Comparison of ENCODE assay signal across 10 cellular contexts in the genomic region with DNA sequence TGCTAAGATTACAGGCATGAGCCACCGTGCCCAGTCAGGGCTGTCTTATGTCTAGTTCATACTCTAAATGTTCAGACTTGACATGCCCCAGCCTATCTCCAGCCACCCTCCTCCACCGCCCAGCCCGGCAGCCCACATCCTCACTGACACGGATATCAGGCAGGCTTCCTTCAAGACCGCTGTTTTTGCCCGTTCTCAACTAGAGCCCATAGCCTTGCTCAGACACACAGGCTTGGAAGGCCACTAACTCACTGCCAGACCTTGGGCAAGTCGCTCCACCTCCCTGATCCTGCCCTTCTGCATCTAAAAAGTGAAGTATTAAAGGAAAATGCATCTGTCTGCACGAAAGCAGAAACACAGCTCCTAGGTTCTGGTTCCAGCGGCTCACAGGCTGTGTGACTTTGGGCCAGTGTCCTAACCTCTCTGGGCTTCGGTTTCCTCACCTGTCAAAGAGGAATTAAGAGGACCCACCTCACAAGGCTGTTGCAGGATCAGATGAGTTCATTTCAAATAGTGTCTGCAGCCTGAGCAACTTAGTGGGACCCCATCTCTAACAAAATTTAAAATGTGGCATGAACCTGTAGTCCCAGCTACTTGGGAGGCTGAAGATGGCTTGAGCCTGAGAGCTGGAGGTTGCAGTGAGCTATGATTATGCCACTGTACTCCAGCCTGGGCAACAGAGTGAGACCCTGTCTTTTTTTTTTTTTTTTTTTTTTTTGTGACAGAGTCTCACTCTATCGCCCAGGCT. TPM values are rescaled to one million over a fixed set of nuclear protein-coding genes. Genes with fewer than 3 reads are reported as not detected.
DNase-seq lines count a peak whose midpoint lies in the region; ATAC-seq and TF ChIP-seq lines count a peak whose summit lies in the region.
"Had no signal": no experiment of that assay in that cellular context is flagged by ENCODE, and none has a peak within 500 bp of the region (broad histone marks: within the 10 kb centered on the region; RNA-seq: fewer than 3 reads in every experiment).

No MANE protein-coding gene starts in this region.

- H3K27ac Mint-ChIP-seq in stimulated activated effector memory CD8-positive, alpha-beta T cell treated with anti-CD3 and anti-CD28 coated beads, Interleukin-12 subunit alpha, Interleukin-12 subunit beta, amount 100 ng/mL, for 72 hours: peak overlapping the region; percentile 96

- H3K4me3 ChIP-seq in HUES48 (ENCODE audit: low read depth, low read length): no peak overlapping the region
- H3K4me3 ChIP-seq in esophagus squamous epithelium: peak overlapping the region in 1 of 4 donors; percentile 37

- no peak for TF ChIP-seq CTCF in esophagus squamous epithelium (IDR thresholded peaks at IDR 0.05)

- peaks cover 3% of the 10 kb centered on the region for H3K9me3 Mint-ChIP-seq in stimulated activated effector memory CD8-positive, alpha-beta T cell treated with anti-CD3 and anti-CD28 coated beads, Interleukin-12 subunit alpha, Interleukin-12 subunit beta, amount 100 ng/mL, for 72 hours

- 46 to 48% methylated on average over 9 to 10 of the region's 11 CpGs for WGBS in esophagus squamous epithelium, 2 donors

- peaks cover 55% of the 10 kb centered on the region for H3K4me1 Mint-ChIP-seq in stimulated activated effector memory CD8-positive, alpha-beta T cell treated with anti-CD3 and anti-CD28 coated beads, Interleukin-12 subunit alpha, Interleukin-12 subunit beta, amount 100 ng/mL, for 72 hours

- no peaks in the 10 kb centered on the region for H3K27me3 ChIP-seq in HUES48 (ENCODE audit: control insufficient read depth, insufficient read depth, low read length)
- peaks cover 0 to 6% (median 0%) of the 10 kb centered on the region in 4 donors for H3K27me3 ChIP-seq in esophagus squamous epithelium

- no peak for TF ChIP-seq POLR2A in esophagus squamous epithelium (IDR thresholded peaks at IDR 0.05)

- intact Hi-C loops in esophagus squamous epithelium (cut with DNase I): no loop called here

- no peak overlapping the region for H3K9ac ChIP-seq in HUES48 (ENCODE audit: low read depth, low read length)

- peaks cover 7% of the 10 kb centered on the region for H3K4me1 ChIP-seq in HUES48 (ENCODE audit: control insufficient read depth, insufficient read depth, low read length)
- H3K4me1 ChIP-seq in esophagus squamous epithelium: peaks cover 0 to 14% (median 7%) of the 10 kb centered on the region in 3 donors

- peak overlapping the region; percentile 27 for H3K27ac ChIP-seq in HUES48 (ENCODE audit: low read depth, low read length)
- H3K27ac ChIP-seq in esophagus squamous epithelium: peak overlapping the region in 3 of 4 donors; percentile 0 to 65 (median 61)

- ATAC-seq in stimulated activated effector memory CD8-positive, alpha-beta T cell treated with anti-CD3 and anti-CD28 coated beads, Interleukin-12 subunit alpha, Interleukin-12 subunit beta, amount 100 ng/mL, for 72 hours: peak; percentile 79
- no peak for ATAC-seq in GM21515 (IDR thresholded peaks at IDR 0.05; ENCODE audit: unreplicated experiment)

- H3K9me3 ChIP-seq in HUES48 (ENCODE audit: control insufficient read depth, insufficient read depth, low read length) (no peaks in the 10 kb centered on the region), esophagus squamous epithelium (no peaks in the 10 kb centered on the region)

- DNase-seq in activated CD4-positive, alpha-beta T cell treated with anti-CD3 and anti-CD28 coated beads for 1 hour: peak; percentile 12
- no peak for DNase-seq in esophagus squamous epithelium (lab: John Stamatoyannopoulos, UW)
- DNase-seq in stimulated activated effector memory CD8-positive, alpha-beta T cell treated with anti-CD3 and anti-CD28 coated beads, Interleukin-12 subunit alpha, Interleukin-12 subunit beta, amount 100 ng/mL, for 72 hours (ENCODE audit: low spot score in 2 of 2): peak; percentile 33 to 76
- DNase-seq in mesenteric fat pad (ENCODE audit: low spot score): no peak
- no peak for DNase-seq in hippocampal formation (lab: John Stamatoyannopoulos, UW)
- no peak for DNase-seq in DMS 273 treated with DMSO at 0.1 percent for 48 hours (lab: John Stamatoyannopoulos, UW)

- peaks cover 15% of the 10 kb centered on the region for H3K36me3 Mint-ChIP-seq in stimulated activated effector memory CD8-positive, alpha-beta T cell treated with anti-CD3 and anti-CD28 coated beads, Interleukin-12 subunit alpha, Interleukin-12 subunit beta, amount 100 ng/mL, for 72 hours

- H3K4me3 Mint-ChIP-seq in stimulated activated effector memory CD8-positive, alpha-beta T cell treated with anti-CD3 and anti-CD28 coated beads, Interleukin-12 subunit alpha, Interleukin-12 subunit beta, amount 100 ng/mL, for 72 hours: peak overlapping the region; percentile 73

- H3K36me3 ChIP-seq in HUES48 (ENCODE audit: control insufficient read depth, insufficient read depth, low read length) (no peaks in the 10 kb centered on the region), esophagus squamous epithelium (no peaks in the 10 kb centered on the region)

RNA-seq across cellular contexts. Expression of gene CERS4, which starts 14.5 kb away (rescaled TPM):
- total RNA-seq in esophagus squamous epithelium (100 to 1,000 TPM in 1 of 4 donors, 10 to 100 TPM in 3; 44.1 to 184 (median 89.1) TPM), mesenteric fat pad (41.5 TPM)
- total RNA-seq: myocyte had no signal

RNA-seq across cellular contexts. Expression of gene FBN3, which starts 45.3 kb away (rescaled TPM):
- total RNA-seq in esophagus squamous epithelium (under 1 TPM in 1 of 4 donors, not detected in 3; 0.09 TPM), mesenteric fat pad (not detected)
- total RNA-seq: bronchial epithelial cell, myocyte had no signal

Comparison
In these comparisons a context has a peak if more than half of its experiments do, and no peak if none do; other contexts are left out.
1. DNase-seq: peak in activated CD4-positive, alpha-beta T cell treated with anti-CD3 and anti-CD28 coated beads for 1 hour (single experiment) and stimulated activated effector memory CD8-positive, alpha-beta T cell treated with anti-CD3 and anti-CD28 coated beads, Interleukin-12 subunit alpha, Interleukin-12 subunit beta, amount 100 ng/mL, for 72 hours (2 of 2); none in esophagus squamous epithelium (single experiment), mesenteric fat pad (single experiment), hippocampal formation (0 of 2) and DMS 273 treated with DMSO at 0.1 percent for 48 hours (single experiment).